In the genomic region with DNA sequence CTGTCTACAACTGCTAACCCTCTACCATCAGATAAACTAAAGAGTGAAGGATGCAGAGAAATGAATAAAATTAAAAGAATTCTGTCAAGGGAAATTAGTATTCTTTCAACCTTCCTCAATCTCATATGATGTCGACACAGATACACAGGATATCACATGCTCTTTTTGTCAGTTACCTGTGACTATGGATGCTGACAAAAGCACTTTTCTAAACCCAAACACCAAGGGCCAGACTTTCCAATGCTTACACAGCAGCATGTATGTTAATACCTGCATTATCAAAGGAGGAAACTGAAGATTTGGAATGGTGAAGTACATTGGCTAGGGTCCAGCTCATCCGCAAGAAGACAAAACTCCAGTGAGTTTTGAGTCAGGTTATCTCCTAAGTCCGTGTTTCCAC, we compare ENCODE assay signal across 25 cellular contexts.
"Had no signal": no experiment of that assay in that cellular context is flagged by ENCODE, and none has a peak within 500 bp of the region (broad histone marks: within the 10 kb centered on the region; RNA-seq: fewer than 3 reads in every experiment).

No MANE protein-coding gene starts in this region.

- H3K36me3 ChIP-seq: breast epithelium, colonic mucosa, Peyer's patch, SJSA1 had no signal

- H3K4me3 ChIP-seq: breast epithelium, colonic mucosa, Peyer's patch, SJSA1 had no signal

- H3K27me3 ChIP-seq: breast epithelium, colonic mucosa, Peyer's patch, SJSA1 had no signal

- H3K27ac ChIP-seq: breast epithelium, colonic mucosa, Peyer's patch, SJSA1 had no signal

- H3K9me3 ChIP-seq: breast epithelium, colonic mucosa, Peyer's patch, SJSA1 had no signal

- DNase-seq: activated B cell treated with CpG ODN at 0.5 μM for 24 hours; activated CD4-positive, alpha-beta T cell treated with anti-CD3 and anti-CD28 coated beads for 1 hour; activated CD4-positive, alpha-beta T cell treated with anti-CD3 and anti-CD28 coated beads, Interleukin-2, amount 10 ng/mL, durations not matched to agents 24 days and 14 days; activated CD4-positive, alpha-beta T cell treated with anti-CD3 and anti-CD28 coated beads, Interleukin-2, amount 50 U/mL, for 48 hours; activated CD8-positive, alpha-beta memory T cell treated with anti-CD3 and anti-CD28 coated beads, Interleukin-2, amount 10 ng/mL, durations not matched to agents 7 days and 5 days; activated effector memory CD4-positive, alpha-beta T cell treated with Interleukin-2 at 50 U/mL for 16 hours; activated naive CD4-positive, alpha-beta T cell; activated T-cell treated with anti-CD3 and anti-CD28 coated beads, Interleukin-2, amount 50 U/mL, for 24 hours; aorta; caudate nucleus; colonic mucosa; Kasumi-1; NCI-H1105; NCI-H1436 treated with DMSO at 0.1 percent for 48 hours; NCI-H187; NCI-H2081; NCI-H526; NK-92 treated with Interleukin-12 subunit alpha and Interleukin-12 subunit beta, amount 100 ng/mL, for 24 hours; OCI-M1; Peyer's patch; SHP77; T-helper 9 cell had no signal

- H3K4me1 ChIP-seq: breast epithelium, colonic mucosa, Peyer's patch had no signal

- ATAC-seq: activated CD8-positive, alpha-beta memory T cell treated with anti-CD3 and anti-CD28 coated beads, Interleukin-2, amount 10 ng/mL, durations not matched to agents 7 days and 5 days; SK-N-SH treated with all-trans-retinoic acid at 6 μM for 48 hours had no signal
